22 cellular contexts compared by ENCODE assay signal in the genomic region with DNA sequence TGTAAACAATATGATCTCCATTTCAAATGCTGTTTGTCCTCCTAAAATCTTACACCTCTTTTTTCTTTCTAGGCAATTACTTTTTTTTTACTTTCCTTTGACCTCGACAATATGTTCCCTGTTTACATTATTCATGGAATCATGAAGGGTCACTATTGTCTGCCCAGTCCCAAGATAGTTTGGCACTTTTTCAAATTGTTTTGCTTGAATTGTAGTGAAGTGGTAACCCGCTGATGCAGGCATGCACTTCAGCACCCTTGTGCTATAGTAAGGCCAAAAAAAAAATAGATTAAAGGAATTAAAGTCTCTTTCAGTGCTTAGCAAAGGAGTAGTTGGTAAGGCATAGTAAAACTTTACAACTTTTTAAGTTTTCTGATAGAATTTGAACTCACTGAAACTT.
"Had no signal": no experiment of that assay in that cellular context is flagged by ENCODE, and none has a peak within 500 bp of the region (broad histone marks: within the 10 kb centered on the region; RNA-seq: fewer than 3 reads in every experiment).

No MANE protein-coding gene starts in this region.

- DNase-seq: activated CD4-positive, alpha-beta T cell treated with anti-CD3 and anti-CD28 coated beads, Interleukin-2, amount 10 ng/mL, durations not matched to agents 24 days and 14 days; activated CD4-positive, CD25-positive, alpha-beta regulatory T cell; activated CD8-positive, alpha-beta memory T cell treated with anti-CD3 and anti-CD28 coated beads, Interleukin-2, amount 50 U/mL, for 48 hours; activated CD8-positive, alpha-beta T cell treated with anti-CD3 and anti-CD28 coated beads, Interleukin-2, amount 10 ng/mL, durations not matched to agents 7 days and 5 days; activated gamma-delta T cell; activated T-cell treated with anti-CD3 and anti-CD28 coated beads, Interleukin-2, amount 50 U/mL, for 72 hours; amniotic stem cell; body of pancreas; central memory CD4-positive, alpha-beta T cell; effector memory CD8-positive, alpha-beta T cell; kidney; left ventricle myocardium inferior; naive thymus-derived CD8-positive, alpha-beta T cell; stimulated activated CD4-positive, alpha-beta T cell treated with anti-CD3 and anti-CD28 coated beads, Interleukin-12 subunit alpha, Interleukin-12 subunit beta, amount 100 ng/mL, for 4 hours; uterus had no signal

- H3K4me3 Mint-ChIP-seq: activated CD4-positive, alpha-beta T cell treated with anti-CD3 and anti-CD28 coated beads, Interleukin-2, amount 10 ng/mL, durations not matched to agents 24 days and 14 days; activated CD8-positive, alpha-beta T cell treated with anti-CD3 and anti-CD28 coated beads, Interleukin-2, amount 10 ng/mL, durations not matched to agents 7 days and 5 days; activated T-cell treated with anti-CD3 and anti-CD28 coated beads, Interleukin-2, amount 50 U/mL, for 72 hours; effector memory CD8-positive, alpha-beta T cell; memory B cell; naive thymus-derived CD8-positive, alpha-beta T cell; stimulated activated effector memory CD8-positive, alpha-beta T cell treated with anti-CD3 and anti-CD28 coated beads, Interleukin-12 subunit alpha, Interleukin-12 subunit beta, amount 100 ng/mL, for 72 hours had no signal

- H3K27ac ChIP-seq: body of pancreas, hepatocyte, left ventricle myocardium inferior, parathyroid adenoma, tibial nerve, uterus had no signal

- H3K4me1 ChIP-seq: body of pancreas, left ventricle myocardium inferior, parathyroid adenoma, tibial nerve, uterus had no signal

- H3K27ac Mint-ChIP-seq: activated CD4-positive, alpha-beta T cell treated with anti-CD3 and anti-CD28 coated beads, Interleukin-2, amount 10 ng/mL, durations not matched to agents 24 days and 14 days; activated CD8-positive, alpha-beta T cell treated with anti-CD3 and anti-CD28 coated beads, Interleukin-2, amount 10 ng/mL, durations not matched to agents 7 days and 5 days; activated naive CD4-positive, alpha-beta T cell treated with anti-CD3 and anti-CD28 coated beads, Interleukin-2, amount 50 U/mL, for 72 hours; activated T-cell treated with anti-CD3 and anti-CD28 coated beads, Interleukin-2, amount 50 U/mL, for 72 hours; effector memory CD8-positive, alpha-beta T cell; memory B cell; naive thymus-derived CD8-positive, alpha-beta T cell; stimulated activated effector memory CD8-positive, alpha-beta T cell treated with anti-CD3 and anti-CD28 coated beads, Interleukin-12 subunit alpha, Interleukin-12 subunit beta, amount 100 ng/mL, for 72 hours had no signal

- H3K79me2 ChIP-seq: hepatocyte, parathyroid adenoma had no signal

- H3K9me3 ChIP-seq: body of pancreas, left ventricle myocardium inferior, tibial nerve, uterus had no signal

- FAIRE-seq: kidney, TTC549 had no signal

- H2AFZ ChIP-seq: hepatocyte, parathyroid adenoma had no signal

- ATAC-seq: activated CD8-positive, alpha-beta T cell treated with anti-CD3 and anti-CD28 coated beads, Interleukin-2, amount 10 ng/mL, durations not matched to agents 7 days and 5 days; activated naive CD4-positive, alpha-beta T cell treated with anti-CD3 and anti-CD28 coated beads, Interleukin-2, amount 50 U/mL, for 72 hours; activated T-cell treated with anti-CD3 and anti-CD28 coated beads, Interleukin-2, amount 50 U/mL, for 72 hours; body of pancreas; effector memory CD8-positive, alpha-beta T cell; naive thymus-derived CD8-positive, alpha-beta T cell; stimulated activated effector memory CD8-positive, alpha-beta T cell treated with anti-CD3 and anti-CD28 coated beads, Interleukin-12 subunit alpha, Interleukin-12 subunit beta, amount 100 ng/mL, for 72 hours had no signal

- H3K4me2 ChIP-seq: hepatocyte had no signal

- H3K4me3 ChIP-seq: body of pancreas, hepatocyte, left ventricle myocardium inferior, tibial nerve, uterus had no signal

- H3K27me3 ChIP-seq: body of pancreas, hepatocyte, tibial nerve, uterus had no signal

- H3K4me1 Mint-ChIP-seq: memory B cell; stimulated activated effector memory CD8-positive, alpha-beta T cell treated with anti-CD3 and anti-CD28 coated beads, Interleukin-12 subunit alpha, Interleukin-12 subunit beta, amount 100 ng/mL, for 72 hours had no signal

- H3K9ac ChIP-seq: parathyroid adenoma had no signal

- H3K27me3 Mint-ChIP-seq: activated CD4-positive, alpha-beta T cell treated with anti-CD3 and anti-CD28 coated beads, Interleukin-2, amount 10 ng/mL, durations not matched to agents 24 days and 14 days; effector memory CD8-positive, alpha-beta T cell; memory B cell; naive thymus-derived CD8-positive, alpha-beta T cell had no signal

- H3K9me3 Mint-ChIP-seq: activated CD4-positive, alpha-beta T cell treated with anti-CD3 and anti-CD28 coated beads, Interleukin-2, amount 10 ng/mL, durations not matched to agents 24 days and 14 days; activated naive CD4-positive, alpha-beta T cell treated with anti-CD3 and anti-CD28 coated beads, Interleukin-2, amount 50 U/mL, for 72 hours; activated T-cell treated with anti-CD3 and anti-CD28 coated beads, Interleukin-2, amount 50 U/mL, for 72 hours; effector memory CD8-positive, alpha-beta T cell; memory B cell; stimulated activated effector memory CD8-positive, alpha-beta T cell treated with anti-CD3 and anti-CD28 coated beads, Interleukin-12 subunit alpha, Interleukin-12 subunit beta, amount 100 ng/mL, for 72 hours had no signal

- H3K36me3 Mint-ChIP-seq: stimulated activated effector memory CD8-positive, alpha-beta T cell treated with anti-CD3 and anti-CD28 coated beads, Interleukin-12 subunit alpha, Interleukin-12 subunit beta, amount 100 ng/mL, for 72 hours had no signal

- H3K36me3 ChIP-seq: uterus had no signal
